In the genomic region with DNA sequence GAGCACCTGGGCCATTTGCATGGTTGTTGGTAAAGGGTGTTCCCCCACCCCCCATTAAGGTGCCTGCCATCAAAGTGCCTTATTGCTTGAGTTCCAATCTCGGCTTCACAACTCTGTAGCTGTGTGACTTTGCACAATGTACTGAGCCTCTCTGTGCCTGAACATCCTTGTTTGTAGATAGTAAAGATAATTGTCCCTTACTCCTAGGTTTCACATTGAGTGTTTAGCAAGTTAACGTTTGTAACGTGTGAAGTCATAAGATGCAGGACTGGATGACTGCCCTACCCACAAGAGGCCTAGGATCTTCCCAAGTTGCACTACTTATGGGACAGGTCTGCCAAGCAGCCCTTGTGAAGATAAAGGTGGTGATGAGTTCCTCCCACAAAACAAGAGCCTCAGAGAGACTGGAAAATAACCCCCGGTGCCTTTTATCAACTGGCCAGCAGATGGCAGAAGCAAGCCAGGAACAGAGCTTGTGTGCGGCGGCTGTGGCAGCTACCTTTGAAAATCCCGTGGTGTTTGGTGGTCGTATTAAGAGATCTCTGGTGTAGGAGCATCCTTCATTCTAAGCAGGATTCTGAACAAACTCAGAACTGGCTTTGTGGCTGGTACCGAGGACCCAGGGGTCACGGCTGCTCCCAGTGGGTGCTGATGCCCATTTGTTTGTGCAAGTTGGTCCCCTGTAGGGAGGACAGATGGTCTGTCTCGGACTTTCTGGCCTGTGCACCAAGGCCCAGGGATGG, we compare ENCODE assay signal across 8 cellular contexts.
A peak's percentile ranks its signal among the peaks of the same experiment; 100 is the strongest.
DNase-seq lines count a peak whose midpoint lies in the region; ATAC-seq and TF ChIP-seq lines count a peak whose summit lies in the region.

No MANE protein-coding gene starts in this region.

- POLR2A ChIA-PET in HEK293 (lab: Yijun Ruan, JAX) = interaction anchor here (1.0 kb wide), 1 partner anchor 81 kb away, joined by 3 read pairs; no protein-coding TSS in a partner anchor

- H3K27ac ChIP-seq in HEK293 (ENCODE audit: extremely low read depth, low read depth, low read length) (peak overlapping the region; percentile 89), heart right ventricle (peak overlapping the region in 3 of 10 donors; percentile 5 to 90 (median 14))

- peak overlapping the region; percentile 65 for H3K27ac Mint-ChIP-seq in activated naive CD8-positive, alpha-beta T cell treated with anti-CD3 and anti-CD28 coated beads, Interleukin-2, amount 50 U/mL, for 24 hours

- ATAC-seq in activated naive CD8-positive, alpha-beta T cell treated with anti-CD3 and anti-CD28 coated beads, Interleukin-2, amount 50 U/mL, for 24 hours = peak; percentile 57
- ATAC-seq in heart right ventricle = peak; percentile 40 to 77 (median 60)
- ATAC-seq in HG02970 (IDR thresholded peaks at IDR 0.05; ENCODE audit: low FRiP score, unreplicated experiment) = no peak

- DNase-seq in ELF-1 (ENCODE audit: low read depth, low spot score) (peak; percentile 88), NCI-H1436 (lab: John Stamatoyannopoulos, UW) (peak; percentile 85), SW 1271 (lab: John Stamatoyannopoulos, UW) (peak; percentile 52 to 86), heart right ventricle (peak; percentile 61), retinal pigment epithelial cell (ENCODE audit: low read depth) (no peak)
- DNase-seq in activated naive CD8-positive, alpha-beta T cell treated with anti-CD3 and anti-CD28 coated beads, Interleukin-2, amount 50 U/mL, for 24 hours = peak; percentile 71

- H3K4me1 ChIP-seq in HEK293 (ENCODE audit: control insufficient read depth, insufficient read depth, low read length) = peaks cover 6% of the 10 kb centered on the region; the same call in 1 of the 2 replicates
- H3K4me1 ChIP-seq in heart right ventricle = peaks cover 3 to 76% (median 27%) of the 10 kb centered on the region in 9 donors

- H3K4me3 ChIP-seq in HEK293 (ENCODE audit: low read depth, low read length) (no peak overlapping the region), heart right ventricle (peak overlapping the region in 1 of 10 donors; percentile 50), retinal pigment epithelial cell (ENCODE audit: low read length) (no peak overlapping the region)

- TF ChIP-seq CTCF in HEK293 (tag by site-specific recombination; IDR thresholded peaks at IDR 0.05) = peak; percentile 74
- peak; percentile 76 to 93 (median 88) for TF ChIP-seq CTCF in heart right ventricle (IDR thresholded peaks at IDR 0.05)
- peak; percentile 88 for TF ChIP-seq CTCF in retinal pigment epithelial cell (conservative IDR thresholded peaks at IDR 0.05; ENCODE audit: low read depth, low read length)

- intact Hi-C loops in heart right ventricle (cut with DNase I) = loop anchor here in 9 of 10 donors (5.0 to 10.0 kb wide), 10 partner anchors 72 to 1838 kb away; a partner anchor contains a TSS

- H3K4me1 Mint-ChIP-seq in activated naive CD8-positive, alpha-beta T cell treated with anti-CD3 and anti-CD28 coated beads, Interleukin-2, amount 50 U/mL, for 24 hours = peaks cover 43% of the 10 kb centered on the region

- H3K9me3 ChIP-seq in HEK293 (ENCODE audit: control insufficient read depth, insufficient read depth, low read depth, low read length) = no peaks in the 10 kb centered on the region
- no peaks in the 10 kb centered on the region for H3K9me3 ChIP-seq in heart right ventricle

- H3K27me3 Mint-ChIP-seq in activated naive CD8-positive, alpha-beta T cell treated with anti-CD3 and anti-CD28 coated beads, Interleukin-2, amount 50 U/mL, for 24 hours = no peaks in the 10 kb centered on the region

- H3K27me3 ChIP-seq in heart right ventricle = peaks cover 0 to 12% (median 0%) of the 10 kb centered on the region in 7 donors

- 17 to 20% methylated on average over 11 of the region's 11 CpGs for WGBS in heart right ventricle, 2 donors

- peak overlapping the region; percentile 84 for H3K4me3 Mint-ChIP-seq in activated naive CD8-positive, alpha-beta T cell treated with anti-CD3 and anti-CD28 coated beads, Interleukin-2, amount 50 U/mL, for 24 hours

- no peaks in the 10 kb centered on the region for H3K9me3 Mint-ChIP-seq in activated naive CD8-positive, alpha-beta T cell treated with anti-CD3 and anti-CD28 coated beads, Interleukin-2, amount 50 U/mL, for 24 hours

- H3K36me3 ChIP-seq in HEK293 (ENCODE audit: control insufficient read depth in 2 of 2, insufficient read depth in 1 of 2, low read length in 2 of 2) = no peaks in the 10 kb centered on the region
- no peaks in the 10 kb centered on the region for H3K36me3 ChIP-seq in heart right ventricle

- no peaks in the 10 kb centered on the region for H3K36me3 Mint-ChIP-seq in activated naive CD8-positive, alpha-beta T cell treated with anti-CD3 and anti-CD28 coated beads, Interleukin-2, amount 50 U/mL, for 24 hours (ENCODE audit: low read depth)

- CTCF ChIA-PET in HEK293 (lab: Yijun Ruan, JAX) = interaction anchor here (0.6 to 2.9 kb wide), 29 partner anchors 13 to 1839 kb away, joined by 3 to 22 read pairs (median 3); no protein-coding TSS in a partner anchor

TF ChIP-seq in HEK293, 187 proteins besides CTCF, POLR2A, EP300 and RAD21 (continues in another document):
- TF ChIP-seq, protein P1, sequence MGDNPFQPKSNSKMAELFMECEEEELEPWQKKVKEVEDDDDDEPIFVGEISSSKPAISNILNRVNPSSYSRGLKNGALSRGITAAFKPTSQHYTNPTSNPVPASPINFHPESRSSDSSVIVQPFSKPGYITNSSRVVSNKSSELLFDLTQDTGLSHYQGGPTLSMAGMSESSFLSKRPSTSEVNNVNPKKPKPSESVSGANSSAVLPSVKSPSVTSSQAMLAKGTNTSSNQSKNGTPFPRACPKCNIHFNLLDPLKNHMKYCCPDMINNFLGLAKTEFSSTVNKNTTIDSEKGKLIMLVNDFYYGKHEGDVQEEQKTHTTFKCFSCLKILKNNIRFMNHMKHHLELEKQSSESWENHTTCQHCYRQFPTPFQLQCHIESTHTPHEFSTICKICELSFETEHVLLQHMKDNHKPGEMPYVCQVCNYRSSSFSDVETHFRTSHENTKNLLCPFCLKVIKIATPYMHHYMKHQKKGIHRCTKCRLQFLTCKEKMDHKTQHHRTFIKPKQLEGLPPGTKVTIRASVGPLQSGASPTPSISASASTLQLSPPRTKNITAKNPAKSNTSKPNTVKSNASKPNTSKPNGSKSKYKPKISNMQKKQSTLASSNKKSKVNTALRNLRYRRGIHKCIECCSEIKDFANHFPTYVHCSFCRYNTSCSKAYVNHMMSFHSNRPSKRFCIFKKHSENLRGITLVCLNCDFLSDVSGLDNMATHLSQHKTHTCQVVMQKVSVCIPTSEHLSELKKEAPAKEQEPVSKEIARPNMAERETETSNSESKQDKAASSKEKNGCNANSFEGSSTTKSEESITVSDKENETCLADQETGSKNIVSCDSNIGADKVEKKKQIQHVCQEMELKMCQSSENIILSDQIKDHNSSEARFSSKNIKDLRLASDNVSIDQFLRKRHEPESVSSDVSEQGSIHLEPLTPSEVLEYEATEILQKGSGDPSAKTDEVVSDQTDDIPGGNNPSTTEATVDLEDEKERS (tag by site-specific recombination; IDR thresholded peaks at IDR 0.05) = no peak
- no peak for TF ChIP-seq ZNF324 (tag by site-specific recombination; IDR thresholded peaks at IDR 0.05)
- TF ChIP-seq, protein P2, sequence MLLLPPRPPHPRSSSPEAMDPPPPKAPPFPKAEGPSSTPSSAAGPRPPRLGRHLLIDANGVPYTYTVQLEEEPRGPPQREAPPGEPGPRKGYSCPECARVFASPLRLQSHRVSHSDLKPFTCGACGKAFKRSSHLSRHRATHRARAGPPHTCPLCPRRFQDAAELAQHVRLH (tag by site-specific recombination; IDR thresholded peaks at IDR 0.05) = no peak
- TF ChIP-seq ZNF843 (tag by site-specific recombination; IDR thresholded peaks at IDR 0.05) = no peak
- TF ChIP-seq ZNF211 (tag by site-specific recombination; IDR thresholded peaks at IDR 0.05; ENCODE audit: low read depth) = no peak
- TF ChIP-seq, protein P3, sequence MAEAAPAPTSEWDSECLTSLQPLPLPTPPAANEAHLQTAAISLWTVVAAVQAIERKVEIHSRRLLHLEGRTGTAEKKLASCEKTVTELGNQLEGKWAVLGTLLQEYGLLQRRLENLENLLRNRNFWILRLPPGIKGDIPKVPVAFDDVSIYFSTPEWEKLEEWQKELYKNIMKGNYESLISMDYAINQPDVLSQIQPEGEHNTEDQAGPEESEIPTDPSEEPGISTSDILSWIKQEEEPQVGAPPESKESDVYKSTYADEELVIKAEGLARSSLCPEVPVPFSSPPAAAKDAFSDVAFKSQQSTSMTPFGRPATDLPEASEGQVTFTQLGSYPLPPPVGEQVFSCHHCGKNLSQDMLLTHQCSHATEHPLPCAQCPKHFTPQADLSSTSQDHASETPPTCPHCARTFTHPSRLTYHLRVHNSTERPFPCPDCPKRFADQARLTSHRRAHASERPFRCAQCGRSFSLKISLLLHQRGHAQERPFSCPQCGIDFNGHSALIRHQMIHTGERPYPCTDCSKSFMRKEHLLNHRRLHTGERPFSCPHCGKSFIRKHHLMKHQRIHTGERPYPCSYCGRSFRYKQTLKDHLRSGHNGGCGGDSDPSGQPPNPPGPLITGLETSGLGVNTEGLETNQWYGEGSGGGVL (tag by site-specific recombination; IDR thresholded peaks at IDR 0.05) = no peak
- TF ChIP-seq, protein P4, sequence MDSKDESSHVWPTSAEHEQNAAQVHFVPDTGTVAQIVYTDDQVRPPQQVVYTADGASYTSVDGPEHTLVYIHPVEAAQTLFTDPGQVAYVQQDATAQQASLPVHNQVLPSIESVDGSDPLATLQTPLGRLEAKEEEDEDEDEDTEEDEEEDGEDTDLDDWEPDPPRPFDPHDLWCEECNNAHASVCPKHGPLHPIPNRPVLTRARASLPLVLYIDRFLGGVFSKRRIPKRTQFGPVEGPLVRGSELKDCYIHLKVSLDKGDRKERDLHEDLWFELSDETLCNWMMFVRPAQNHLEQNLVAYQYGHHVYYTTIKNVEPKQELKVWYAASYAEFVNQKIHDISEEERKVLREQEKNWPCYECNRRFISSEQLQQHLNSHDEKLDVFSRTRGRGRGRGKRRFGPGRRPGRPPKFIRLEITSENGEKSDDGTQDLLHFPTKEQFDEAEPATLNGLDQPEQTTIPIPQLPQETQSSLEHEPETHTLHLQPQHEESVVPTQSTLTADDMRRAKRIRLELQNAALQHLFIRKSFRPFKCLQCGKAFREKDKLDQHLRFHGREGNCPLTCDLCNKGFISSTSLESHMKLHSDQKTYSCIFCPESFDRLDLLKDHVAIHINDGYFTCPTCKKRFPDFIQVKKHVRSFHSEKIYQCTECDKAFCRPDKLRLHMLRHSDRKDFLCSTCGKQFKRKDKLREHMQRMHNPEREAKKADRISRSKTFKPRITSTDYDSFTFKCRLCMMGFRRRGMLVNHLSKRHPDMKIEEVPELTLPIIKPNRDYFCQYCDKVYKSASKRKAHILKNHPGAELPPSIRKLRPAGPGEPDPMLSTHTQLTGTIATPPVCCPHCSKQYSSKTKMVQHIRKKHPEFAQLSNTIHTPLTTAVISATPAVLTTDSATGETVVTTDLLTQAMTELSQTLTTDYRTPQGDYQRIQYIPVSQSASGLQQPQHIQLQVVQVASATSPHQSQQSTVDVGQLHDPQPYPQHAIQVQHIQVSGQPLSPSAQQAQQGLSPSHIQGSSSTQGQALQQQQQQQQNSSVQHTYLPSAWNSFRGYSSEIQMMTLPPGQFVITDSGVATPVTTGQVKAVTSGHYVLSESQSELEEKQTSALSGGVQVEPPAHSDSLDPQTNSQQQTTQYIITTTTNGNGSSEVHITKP (tag by site-specific recombination; IDR thresholded peaks at IDR 0.05) = peak; percentile 91
- no peak for TF ChIP-seq GFI1B (tag by site-specific recombination; IDR thresholded peaks at IDR 0.05)
